Comparison of ENCODE assay signal across 29 cellular contexts in genomic region chr7:139804571-139804970, GRCh38.
"Had no signal": no experiment of that assay in that cellular context is flagged by ENCODE, and none has a peak within 500 bp of the region (broad histone marks: within the 10 kb centered on the region; RNA-seq: fewer than 3 reads in every experiment).

No MANE protein-coding gene starts in this region.

- H3K9me3 ChIP-seq: testis, thoracic aorta, thyroid gland, tibial artery, tibial nerve, transverse colon, upper lobe of left lung, upper lobe of right lung, uterus, vagina had no signal

- H3K27me3 ChIP-seq: stomach, suprapubic skin, testis, thyroid gland, tibial artery, tibial nerve, transverse colon, upper lobe of left lung, upper lobe of right lung, uterus, vagina had no signal

- H3K4me3 ChIP-seq: stomach, suprapubic skin, testis, thoracic aorta, thyroid gland, tibial artery, tibial nerve, transverse colon, upper lobe of left lung, upper lobe of right lung, uterus, vagina had no signal

- H3K4me1 ChIP-seq: suprapubic skin, testis, thyroid gland, tibial nerve, transverse colon, uterus, vagina had no signal

- DNase-seq: stimulated activated CD4-positive, alpha-beta T cell treated with anti-CD3 and anti-CD28 coated beads, Interleukin-2, amount 100 ng/mL, for 48 hours; stimulated activated CD4-positive, alpha-beta T cell treated with anti-CD3 and anti-CD28 coated beads, Interleukin-4, amount 100 ng/mL, for 1 hour; stimulated activated CD4-positive, alpha-beta T cell treated with anti-CD3 and anti-CD28 coated beads, Interleukin-4, amount 100 ng/mL, for 24 hours; stimulated activated CD4-positive, alpha-beta T cell treated with anti-CD3 and anti-CD28 coated beads, Interleukin-4, amount 100 ng/mL, for 4 hours; stimulated activated CD8-positive, alpha-beta memory T cell treated with anti-CD3 and anti-CD28 coated beads, Interleukin-4, amount 100 ng/mL, for 48 hours; stimulated activated naive B cell treated with anti-CD40 and anti-IgM and Interleukin-4, amounts not matched to agents 10 μg/mL and 1 μg/mL and 100 μg/mL, for 72 hours; stimulated activated naive CD4-positive, alpha-beta T cell; stimulated activated naive CD4-positive, alpha-beta T cell treated with Interleukin-2 at 50 U/mL for 16 hours; stimulated activated naive CD8-positive, alpha-beta T cell treated with anti-CD3 and anti-CD28 coated beads, Interleukin-15, amount 100 ng/mL, for 72 hours; stimulated activated naive CD8-positive, alpha-beta T cell treated with anti-CD3 and anti-CD28 coated beads, Interleukin-15, Interleukin-2, amounts not matched to agents 100 U/mL and 50 U/mL, for 24 hours; stomach; substantia nigra; testis; thyroid gland; tibial artery; transverse colon; trophoblast cell; upper lobe of left lung; upper lobe of right lung; uterus had no signal

- H3K27ac ChIP-seq: stomach, suprapubic skin, testis, thoracic aorta, thyroid gland, tibial artery, tibial nerve, transverse colon, upper lobe of left lung, upper lobe of right lung, uterus, vagina had no signal

- H3K4me3 Mint-ChIP-seq: stimulated activated effector memory CD8-positive, alpha-beta T cell treated with anti-CD3 and anti-CD28 coated beads, Interleukin-12 subunit alpha, Interleukin-12 subunit beta, amount 100 ng/mL, for 72 hours; stimulated activated memory B cell treated with anti-CD40 and anti-IgM and Interleukin-4, amounts not matched to agents 10 μg/mL and 1 μg/mL and 100 μg/mL, for 72 hours; stimulated activated naive B cell treated with anti-CD40 and anti-IgM and Interleukin-4, amounts not matched to agents 10 μg/mL and 1 μg/mL and 100 μg/mL, for 72 hours; stimulated activated naive CD8-positive, alpha-beta T cell treated with anti-CD3 and anti-CD28 coated beads, Interleukin-15, amount 100 ng/mL, for 72 hours; stimulated activated naive CD8-positive, alpha-beta T cell treated with anti-CD3 and anti-CD28 coated beads, Interleukin-15, Interleukin-2, amounts not matched to agents 100 ng/mL and 50 ng/mL, for 24 hours; type B pancreatic cell had no signal

- ATAC-seq: stimulated activated effector memory CD8-positive, alpha-beta T cell treated with anti-CD3 and anti-CD28 coated beads, Interleukin-12 subunit alpha, Interleukin-12 subunit beta, amount 100 ng/mL, for 72 hours; stimulated activated memory B cell treated with anti-CD40 and anti-IgM and Interleukin-4, amounts not matched to agents 10 μg/mL and 1 μg/mL and 100 μg/mL, for 72 hours; stimulated activated naive B cell treated with anti-CD40 and anti-IgM and Interleukin-4, amounts not matched to agents 10 μg/mL and 1 μg/mL and 100 μg/mL, for 72 hours; stimulated activated naive CD8-positive, alpha-beta T cell treated with anti-CD3 and anti-CD28 coated beads, Interleukin-15, amount 100 ng/mL, for 72 hours; stimulated activated naive CD8-positive, alpha-beta T cell treated with anti-CD3 and anti-CD28 coated beads, Interleukin-15, Interleukin-2, amounts not matched to agents 100 U/mL and 50 U/mL, for 24 hours; upper lobe of right lung had no signal

- H3K27me3 Mint-ChIP-seq: stimulated activated naive CD8-positive, alpha-beta T cell treated with anti-CD3 and anti-CD28 coated beads, Interleukin-15, amount 100 ng/mL, for 72 hours; stimulated activated naive CD8-positive, alpha-beta T cell treated with anti-CD3 and anti-CD28 coated beads, Interleukin-15, Interleukin-2, amounts not matched to agents 100 ng/mL and 50 ng/mL, for 24 hours had no signal

- FAIRE-seq: urothelium cell line had no signal

- H3K36me3 ChIP-seq: stomach, suprapubic skin, thoracic aorta, thyroid gland, tibial artery, tibial nerve, transverse colon, upper lobe of left lung, upper lobe of right lung, uterus, vagina had no signal

- H3K36me3 Mint-ChIP-seq: stimulated activated effector memory CD8-positive, alpha-beta T cell treated with anti-CD3 and anti-CD28 coated beads, Interleukin-12 subunit alpha, Interleukin-12 subunit beta, amount 100 ng/mL, for 72 hours had no signal

- H3K27ac Mint-ChIP-seq: stimulated activated effector memory CD8-positive, alpha-beta T cell treated with anti-CD3 and anti-CD28 coated beads, Interleukin-12 subunit alpha, Interleukin-12 subunit beta, amount 100 ng/mL, for 72 hours; stimulated activated memory B cell treated with anti-CD40 and anti-IgM and Interleukin-4, amounts not matched to agents 10 μg/mL and 1 μg/mL and 100 μg/mL, for 72 hours; stimulated activated naive B cell treated with anti-CD40 and anti-IgM and Interleukin-4, amounts not matched to agents 10 μg/mL and 1 μg/mL and 100 μg/mL, for 72 hours; stimulated activated naive CD8-positive, alpha-beta T cell treated with anti-CD3 and anti-CD28 coated beads, Interleukin-15, amount 100 ng/mL, for 72 hours; stimulated activated naive CD8-positive, alpha-beta T cell treated with anti-CD3 and anti-CD28 coated beads, Interleukin-15, Interleukin-2, amounts not matched to agents 100 ng/mL and 50 ng/mL, for 24 hours; type B pancreatic cell had no signal

- H3K4me1 Mint-ChIP-seq: stimulated activated naive CD8-positive, alpha-beta T cell treated with anti-CD3 and anti-CD28 coated beads, Interleukin-15, amount 100 ng/mL, for 72 hours had no signal
